ENCODE assay signal across 20 cellular contexts in the genomic region with DNA sequence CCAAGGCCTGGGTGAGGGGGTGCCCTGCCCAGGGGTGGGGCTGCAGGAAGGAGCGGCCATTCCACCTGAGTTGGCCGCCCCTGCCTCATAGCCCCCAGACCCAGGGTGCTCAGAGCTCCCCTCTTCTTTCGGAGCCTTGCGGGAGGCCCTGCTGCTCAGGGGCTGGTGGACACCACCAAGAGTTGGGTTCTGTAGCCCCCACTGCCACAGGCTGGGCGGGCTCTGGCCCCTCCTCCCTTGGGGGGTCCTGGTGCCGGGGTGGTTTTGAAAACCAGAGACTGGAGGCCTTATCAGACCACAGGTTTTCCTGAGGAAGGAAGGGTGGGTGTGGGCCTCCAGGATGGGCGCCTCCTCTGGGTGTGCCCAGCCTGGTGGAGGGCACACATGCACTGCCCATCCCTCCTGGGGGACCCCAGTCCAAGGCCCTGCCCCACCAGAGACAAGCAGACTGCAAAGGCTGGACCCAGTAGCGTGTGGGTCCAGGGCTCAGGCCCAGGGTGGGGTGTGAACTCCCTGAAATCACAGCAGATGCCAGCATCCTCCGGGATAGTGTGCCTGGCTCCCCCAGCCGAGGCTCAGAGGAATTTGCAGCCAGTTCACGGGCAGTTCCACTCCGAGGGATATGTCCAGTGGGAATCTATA. TPM values are rescaled to one million over a fixed set of nuclear protein-coding genes. Genes with fewer than 3 reads are reported as not detected.
DNase-seq lines count a peak whose midpoint lies in the region; ATAC-seq and TF ChIP-seq lines count a peak whose summit lies in the region.
"Had no signal": no experiment of that assay in that cellular context is flagged by ENCODE, and none has a peak within 500 bp of the region (broad histone marks: within the 10 kb centered on the region; RNA-seq: fewer than 3 reads in every experiment).

No MANE protein-coding gene starts in this region.

- H3K4me1 ChIP-seq in cardiac muscle cell (ENCODE audit: low read depth): peaks cover 31% of the 10 kb centered on the region
- peaks cover 63% of the 10 kb centered on the region for H3K4me1 ChIP-seq in Loucy (ENCODE audit: insufficient read depth, low read length, poor library complexity, severe bottlenecking)
- H3K4me1 ChIP-seq in mesendoderm (ENCODE audit: control insufficient read depth, low read depth, low read length): peaks cover 8% of the 10 kb centered on the region

- peaks cover 33% of the 10 kb centered on the region for H3K4me1 Mint-ChIP-seq in stimulated activated memory B cell treated with anti-CD40 and anti-IgM and Interleukin-4, amounts not matched to agents 10 μg/mL and 1 μg/mL and 100 μg/mL, for 72 hours

- no peak overlapping the region for H2AK5ac ChIP-seq in mesendoderm (ENCODE audit: low read length)

- H2BK5ac ChIP-seq in mesendoderm (ENCODE audit: low read length): no peak overlapping the region

- H2BK120ac ChIP-seq in mesendoderm (ENCODE audit: low read depth, low read length): no peak overlapping the region

- TF ChIP-seq CTCF in cardiac muscle cell (IDR thresholded peaks at IDR 0.05; ENCODE audit: low read depth, low read length) (no peak), Loucy (conservative IDR thresholded peaks at IDR 0.05; ENCODE audit: low read length) (no peak)

- DNase-seq in cardiac muscle cell (ENCODE audit: low read depth in 1 of 2, low spot score in 1 of 2) (no peak), left ventricle myocardium superior (no peak), islet precursor cell (peak; percentile 46), KBM-7 (no peak), mesendoderm (no peak), DMS153 treated with DMSO at 0.1 percent for 48 hours (lab: John Stamatoyannopoulos, UW; ENCODE audit: unreplicated experiment) (no peak)
- DNase-seq: DMS153, H7, Kasumi-1, NCI-H1417 treated with DMSO at 0.1 percent for 48 hours, NCI-H2029, NCI-H2171 treated with DMSO at 0.1 percent for 48 hours, NCI-H510A, NCI-H82, SHP77 treated with DMSO at 0.1 percent for 48 hours had no signal

- H3K27ac ChIP-seq in cardiac muscle cell (peak overlapping the region; percentile 91), mesendoderm (ENCODE audit: low read depth, low read length) (no peak overlapping the region)
- H3K27ac ChIP-seq: C4-2B had no signal

- H3K9me3 ChIP-seq in cardiac muscle cell (ENCODE audit: low read depth) (no peaks in the 10 kb centered on the region), Loucy (ENCODE audit: insufficient read depth, low read depth, low read length) (no peaks in the 10 kb centered on the region)

- no peaks in the 10 kb centered on the region for H3K36me3 Mint-ChIP-seq in stimulated activated memory B cell treated with anti-CD40 and anti-IgM and Interleukin-4, amounts not matched to agents 10 μg/mL and 1 μg/mL and 100 μg/mL, for 72 hours

- H3K4me2 ChIP-seq in Loucy (ENCODE audit: low read depth, low read length, poor library complexity, severe bottlenecking) (peak overlapping the region; percentile 79), mesendoderm (ENCODE audit: low read length) (no peak overlapping the region)

- no peaks in the 10 kb centered on the region for H3K27me3 ChIP-seq in cardiac muscle cell
- no peaks in the 10 kb centered on the region for H3K27me3 ChIP-seq in Loucy (ENCODE audit: insufficient read depth, low read length, poor library complexity, severe bottlenecking)
- no peaks in the 10 kb centered on the region for H3K27me3 ChIP-seq in mesendoderm (ENCODE audit: insufficient read depth, low read length, poor library complexity)

- ATAC-seq in left ventricle myocardium superior: no peak
- ATAC-seq in stimulated activated memory B cell treated with anti-CD40 and anti-IgM and Interleukin-4, amounts not matched to agents 10 μg/mL and 1 μg/mL and 100 μg/mL, for 72 hours: peak; percentile 17
- ATAC-seq: Panc1 had no signal

- H4K8ac ChIP-seq in mesendoderm (ENCODE audit: low read depth, low read length): no peak overlapping the region

- no peaks in the 10 kb centered on the region for H3K79me1 ChIP-seq in mesendoderm (ENCODE audit: low read length)

- no peak overlapping the region for H2BK15ac ChIP-seq in mesendoderm (replicated peaks; ENCODE audit: low read depth)

- H4K5ac ChIP-seq in mesendoderm (ENCODE audit: low read length): no peak overlapping the region

- no peak overlapping the region for H2AFZ ChIP-seq in Loucy (ENCODE audit: low read length)

- no peak overlapping the region for H3K4me3 Mint-ChIP-seq in stimulated activated memory B cell treated with anti-CD40 and anti-IgM and Interleukin-4, amounts not matched to agents 10 μg/mL and 1 μg/mL and 100 μg/mL, for 72 hours

- peaks cover 28% of the 10 kb centered on the region for H3K27me3 Mint-ChIP-seq in stimulated activated memory B cell treated with anti-CD40 and anti-IgM and Interleukin-4, amounts not matched to agents 10 μg/mL and 1 μg/mL and 100 μg/mL, for 72 hours

- no peak overlapping the region for H3K23ac ChIP-seq in mesendoderm (ENCODE audit: low read length)

- H3F3A ChIP-seq in Loucy (ENCODE audit: low read depth): no peaks in the 10 kb centered on the region

- H3K9me2 ChIP-seq in Loucy (replicated peaks; ENCODE audit: low read depth, low read length): no peaks in the 10 kb centered on the region

- no peak overlapping the region for H3K18ac ChIP-seq in mesendoderm (ENCODE audit: low read length)

- H3K4me3 ChIP-seq in cardiac muscle cell (no peak overlapping the region), Loucy (ENCODE audit: low read length, poor library complexity, severe bottlenecking) (peak overlapping the region; percentile 59), mesendoderm (ENCODE audit: low read length) (no peak overlapping the region)

- H3K9me3 Mint-ChIP-seq in stimulated activated memory B cell treated with anti-CD40 and anti-IgM and Interleukin-4, amounts not matched to agents 10 μg/mL and 1 μg/mL and 100 μg/mL, for 72 hours: no peaks in the 10 kb centered on the region

- in situ Hi-C loops in KBM-7 (cut with MboI; ENCODE audit: low pct_unique_long_range_greater_than_20kb, low sequenced_read_pairs): no loop called here

- no peak overlapping the region for H3K56ac ChIP-seq in mesendoderm (ENCODE audit: low read length)

- H3K36me3 ChIP-seq in cardiac muscle cell (no peaks in the 10 kb centered on the region), Loucy (ENCODE audit: insufficient read depth, low read length) (no peaks in the 10 kb centered on the region), mesendoderm (ENCODE audit: control insufficient read depth, insufficient read depth, low read length) (no peaks in the 10 kb centered on the region)

- WGBS in mesendoderm (ENCODE audit: extremely low coverage, insufficient coverage, low lambda C conversion rate): no CpG with 5 or more reads among the region's 12 CpGs

- no peak overlapping the region for H3K4ac ChIP-seq in mesendoderm (ENCODE audit: low read depth, low read length)

- H3K9ac ChIP-seq in Loucy (ENCODE audit: low read depth, low read length, poor library complexity, severe bottlenecking) (peak overlapping the region; percentile 67), mesendoderm (ENCODE audit: low read length) (no peak overlapping the region)

- H3K79me2 ChIP-seq in Loucy (ENCODE audit: insufficient read depth, low read length): no peaks in the 10 kb centered on the region
- H3K79me2 ChIP-seq in mesendoderm (ENCODE audit: control insufficient read depth, insufficient read depth, low read length): no peaks in the 10 kb centered on the region

- intact Hi-C loops in left ventricle myocardium superior (cut with micrococcal nuclease): no loop called here

- no peaks in the 10 kb centered on the region for H4K20me1 ChIP-seq in Loucy (ENCODE audit: insufficient read depth, low read length, poor library complexity, severe bottlenecking)

- H3K27ac Mint-ChIP-seq in stimulated activated memory B cell treated with anti-CD40 and anti-IgM and Interleukin-4, amounts not matched to agents 10 μg/mL and 1 μg/mL and 100 μg/mL, for 72 hours: no peak overlapping the region

RNA-seq across cellular contexts. Expression of a gene that starts 13.4 kb away (rescaled TPM):
- total RNA-seq in cardiac muscle cell: 43.1 and 53.4 TPM in 2 replicates
- polyA plus RNA-seq in cardiac muscle cell: 24.1 and 24.5 TPM in 2 replicates
- 13.1 TPM for total RNA-seq in left ventricle myocardium superior
- polyA plus RNA-seq in mesendoderm (2013, experiment 1 of 2): 4.2 TPM
- 4.3 TPM for polyA plus RNA-seq in mesendoderm (2013, experiment 2 of 2)

RNA-seq across cellular contexts. Expression of a gene that starts 16.8 kb away (rescaled TPM):
- not detected in 2 replicates for total RNA-seq in cardiac muscle cell
- 3.4 and 4.6 TPM in 2 replicates for polyA plus RNA-seq in cardiac muscle cell
- not detected for total RNA-seq in left ventricle myocardium superior
- polyA plus RNA-seq in mesendoderm (2013, experiment 1 of 2): not detected
- not detected for polyA plus RNA-seq in mesendoderm (2013, experiment 2 of 2)
- total RNA-seq: A172, H7 had no signal

RNA-seq across cellular contexts. Expression of a gene that starts 20.6 kb away (rescaled TPM):
- 103 and 105 TPM in 2 replicates for total RNA-seq in cardiac muscle cell
- polyA plus RNA-seq in cardiac muscle cell: 114 and 121 TPM in 2 replicates
- total RNA-seq in left ventricle myocardium superior: 78.0 TPM
- polyA plus RNA-seq in mesendoderm (2013, experiment 1 of 2): 68.0 TPM
- polyA plus RNA-seq in mesendoderm (2013, experiment 2 of 2): 67.4 TPM

RNA-seq across cellular contexts. Expression of a gene that starts 50.4 kb away (rescaled TPM):
- total RNA-seq in cardiac muscle cell: 37.7 and 45.4 TPM in 2 replicates
- 9.4 and 10.2 TPM in 2 replicates for polyA plus RNA-seq in cardiac muscle cell
- 47.3 TPM for total RNA-seq in left ventricle myocardium superior
- polyA plus RNA-seq in mesendoderm (2013, experiment 1 of 2): 17.5 TPM
- 17.4 TPM for polyA plus RNA-seq in mesendoderm (2013, experiment 2 of 2)
